In the genomic region with DNA sequence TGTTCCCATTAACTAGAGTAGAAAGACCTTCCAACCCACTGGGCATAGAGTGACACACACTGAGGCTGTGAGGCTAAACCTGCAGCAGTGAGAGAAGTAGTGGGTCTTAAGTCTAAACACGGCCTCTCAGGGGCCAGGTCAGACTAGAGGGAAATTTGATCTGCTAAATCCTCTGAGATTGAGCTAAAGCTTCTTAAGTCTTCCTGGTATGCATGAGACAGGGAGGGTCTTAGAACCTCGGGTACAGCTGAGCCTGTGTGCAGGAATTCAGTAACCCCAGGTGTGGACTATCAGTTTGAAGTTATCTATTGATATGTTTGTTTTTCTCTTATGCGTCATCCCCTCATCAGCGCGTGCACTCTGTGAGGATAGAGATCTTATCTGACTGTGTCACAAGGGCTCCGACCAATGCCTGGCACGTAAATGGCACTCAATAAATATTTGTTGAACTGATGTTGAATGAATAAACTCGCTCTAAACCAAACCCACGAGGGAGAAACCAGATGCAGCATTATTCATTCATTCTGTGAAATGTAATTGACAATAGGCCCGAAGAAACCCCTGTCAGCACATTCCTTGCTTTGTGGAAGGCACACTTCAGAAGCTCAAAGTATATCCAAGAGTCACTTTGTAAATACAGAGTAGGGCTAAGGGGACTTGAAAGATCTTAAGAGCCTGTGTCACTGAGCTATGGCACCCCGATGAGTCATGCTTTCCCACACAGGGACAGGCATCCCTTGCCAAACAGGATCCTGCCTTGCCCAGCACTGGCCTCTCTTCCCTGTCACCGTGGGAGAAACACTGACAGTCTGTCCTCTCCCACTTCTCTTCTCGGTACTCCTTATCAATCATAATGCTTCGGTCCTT, we compare ENCODE assay signal across 9 cellular contexts. TPM values are rescaled to one million over a fixed set of nuclear protein-coding genes. Genes with fewer than 3 reads are reported as not detected.
DNase-seq lines count a peak whose midpoint lies in the region; FAIRE-seq and TF ChIP-seq lines count a peak whose summit lies in the region.
"Had no signal": no experiment of that assay in that cellular context is flagged by ENCODE, and none has a peak within 500 bp of the region (broad histone marks: within the 10 kb centered on the region; RNA-seq: fewer than 3 reads in every experiment).

No MANE protein-coding gene starts in this region.

- H3K9me2 ChIP-seq in GM23248 (ENCODE audit: insufficient read depth), result no peaks in the 10 kb centered on the region

- in situ Hi-C loops in GM23248 (cut with MboI), result no loop called here
- in situ Hi-C loops in brain microvascular endothelial cell (cut with HindIII; ENCODE audit: low pct_ligation_motif_present, low sequenced_read_pairs), result no loop called here

- no peaks in the 10 kb centered on the region for H3K79me2 ChIP-seq in GM23248 (ENCODE audit: insufficient read depth)
- no peaks in the 10 kb centered on the region for H3K79me2 ChIP-seq in fibroblast of lung (ENCODE audit: control insufficient read depth, insufficient read depth, low read length)

- H3K4me1 ChIP-seq in GM23248 (ENCODE audit: insufficient read depth), result peaks cover 25% of the 10 kb centered on the region
- H3K4me1 ChIP-seq in Peyer's patch, result peaks cover 0 to 17% (median 0%) of the 10 kb centered on the region in 4 donors
- peaks cover 16% of the 10 kb centered on the region for H3K4me1 ChIP-seq in fibroblast of lung (ENCODE audit: control insufficient read depth, extremely low read depth, insufficient read depth, low read length)

- no peak overlapping the region for H3K4me3 ChIP-seq in GM23248
- H3K4me3 ChIP-seq in Peyer's patch, result no peak overlapping the region
- no peak overlapping the region for H3K4me3 ChIP-seq in fibroblast of lung (replicated peaks in 1 of 4; ENCODE audit: control extremely low read depth in 1 of 4, insufficient read depth in 1 of 4, low read depth in 3 of 4, low read length in 4 of 4)
- no peak overlapping the region for H3K4me3 ChIP-seq in brain microvascular endothelial cell (ENCODE audit: low read depth, low read length)

- H4K20me1 ChIP-seq in GM23248 (ENCODE audit: insufficient read depth), result no peaks in the 10 kb centered on the region
- H4K20me1 ChIP-seq in fibroblast of lung (ENCODE audit: control insufficient read depth, extremely low read depth, insufficient read depth, low read length), result no peaks in the 10 kb centered on the region

- H3K27me3 ChIP-seq in GM23248 (replicated peaks; ENCODE audit: insufficient read depth) (no peaks in the 10 kb centered on the region), Peyer's patch (no peaks in the 10 kb centered on the region), fibroblast of lung (ENCODE audit: control insufficient read depth, insufficient read depth, low read length) (no peaks in the 10 kb centered on the region), brain microvascular endothelial cell (replicated peaks) (no peaks in the 10 kb centered on the region)

- H3K36me3 ChIP-seq in GM23248 (ENCODE audit: low read depth), result no peaks in the 10 kb centered on the region
- no peaks in the 10 kb centered on the region for H3K36me3 ChIP-seq in Peyer's patch
- H3K36me3 ChIP-seq in fibroblast of lung (ENCODE audit: control insufficient read depth, insufficient read depth, low read length), result no peaks in the 10 kb centered on the region
- no peaks in the 10 kb centered on the region for H3K36me3 ChIP-seq in brain microvascular endothelial cell (replicated peaks)

- no peak overlapping the region for H3K27ac ChIP-seq in GM23248
- H3K27ac ChIP-seq in Peyer's patch, result peak overlapping the region in 2 of 4 donors; percentile 60 to 64
- no peak overlapping the region for H3K27ac ChIP-seq in fibroblast of lung (ENCODE audit: insufficient read depth, low read length)
- H3K27ac ChIP-seq in brain microvascular endothelial cell, result no peak overlapping the region

- TF ChIP-seq CTCF in Peyer's patch (IDR thresholded peaks at IDR 0.05) (no peak), fibroblast of lung (conservative IDR thresholded peaks at IDR 0.05 in 1 of 2, IDR thresholded peaks at IDR 0.05 in 1 of 2; ENCODE audit: low read depth in 1 of 2, low read length in 2 of 2) (no peak), brain microvascular endothelial cell (IDR thresholded peaks at IDR 0.05; ENCODE audit: low read depth, low read length, missing control alignments) (no peak)

- WGBS in GM23248 (ENCODE audit: low coverage in 1 of 2, low lambda C conversion rate in 2 of 2, missing lambda C conversion rate in 2 of 2), 2 experiments, result 32 to 33% methylated on average over 14 of the region's 14 CpGs

- H3K9ac ChIP-seq in GM23248 (no peak overlapping the region), fibroblast of lung (ENCODE audit: insufficient read depth, low read length) (no peak overlapping the region)

- no peak for TF ChIP-seq POLR2A in Peyer's patch (IDR thresholded peaks at IDR 0.05)

- H3K4me2 ChIP-seq in GM23248 (ENCODE audit: unreplicated experiment) (no peak overlapping the region), fibroblast of lung (ENCODE audit: extremely low read depth, insufficient read depth, low read length) (peak overlapping the region; percentile 19)

- H3K9me3 ChIP-seq in GM23248 (ENCODE audit: low read depth) (no peaks in the 10 kb centered on the region), Peyer's patch (no peaks in the 10 kb centered on the region), fibroblast of lung (ENCODE audit: control insufficient read depth, insufficient read depth, low read depth, low read length) (no peaks in the 10 kb centered on the region)

- no peak for FAIRE-seq in GM19239 (lab: Jason Lieb, UNC)

- H3F3A ChIP-seq in GM23248 (ENCODE audit: insufficient read depth), result peaks cover 15% of the 10 kb centered on the region

- H2AFZ ChIP-seq in GM23248 (0 out of 2 replicates have a peak overlapping the region, but pooled peaks have one; percentile 9), fibroblast of lung (ENCODE audit: low read length) (peak overlapping the region; percentile 15)

- peak; percentile 66 for DNase-seq in GM23248
- peak in 2 of 3 donors; percentile 68 to 84 for DNase-seq in Peyer's patch
- DNase-seq in fibroblast of lung (ENCODE audit: low read depth in 2 of 2), result peak; percentile 66 to 69
- DNase-seq in renal cortical epithelial cell (ENCODE audit: low read depth), result peak; percentile 75
- no peak for DNase-seq in GM19239 (ENCODE audit: insufficient read length, low spot score)
- no peak for DNase-seq in activated T-cell treated with anti-CD3 and anti-CD28 coated beads for 4 hours
- DNase-seq in brain microvascular endothelial cell, result no peak
- no peak for DNase-seq in NCI-H526 treated with DMSO at 0.1 percent for 48 hours (lab: John Stamatoyannopoulos, UW)
- DNase-seq: activated naive CD8-positive, alpha-beta T cell treated with anti-CD3 and anti-CD28 coated beads, Interleukin-2, amount 10 ng/mL, durations not matched to agents 7 days and 5 days had no signal

RNA-seq across cellular contexts. Expression of gene RAB10, which starts 21.7 kb away (rescaled TPM):
- 86.7 and 97.4 TPM in 2 replicates for total RNA-seq in GM23248 (2014; rRNA removed; shearing (Covaris generic))
- polyA plus RNA-seq in GM23248 (2016; fragmentation: Nextera tagmentation; extraction: Ambion mirVana) (147 and 151 TPM in 2 replicates), fibroblast of lung (253 and 255 TPM in 2 replicates)
- total RNA-seq in Peyer's patch (10 to 100 TPM; 61.9 to 95.6 (median 85.1) TPM), fibroblast of lung (94.1 and 105 TPM in 2 replicates), renal cortical epithelial cell (150 and 380 TPM in 2 replicates)
- polyA plus RNA-seq in fibroblast of lung (2012), result 126 and 137 TPM in 2 replicates
- 9.9 and 10.5 TPM in 2 replicates for polyA minus RNA-seq in fibroblast of lung (ENCODE audit: low replicate concordance)

RNA-seq across cellular contexts. Expression of gene KIF3C, which starts 29.9 kb away (rescaled TPM):
- 7.2 and 18.2 TPM in 2 replicates for total RNA-seq in GM23248 (2014; rRNA removed; shearing (Covaris generic))
- polyA plus RNA-seq in GM23248 (2016; fragmentation: Nextera tagmentation; extraction: Ambion mirVana), result 7.0 and 7.5 TPM in 2 replicates
- total RNA-seq in Peyer's patch, result 10 to 100 TPM in 1 of 4 donors, 1 to 10 TPM in 2, under 1 TPM in 1; 0.70 to 71.0 (median 3.2) TPM
- 9.0 and 13.0 TPM in 2 replicates for total RNA-seq in fibroblast of lung
- 8.3 and 9.7 TPM in 2 replicates for polyA plus RNA-seq in fibroblast of lung
- polyA plus RNA-seq in fibroblast of lung (2012), result 14.6 and 21.1 TPM in 2 replicates
- polyA minus RNA-seq in fibroblast of lung (ENCODE audit: low replicate concordance), result 19.3 and 20.0 TPM in 2 replicates
- total RNA-seq in renal cortical epithelial cell, result 28.9 and 41.7 TPM in 2 replicates

Comparison
In these comparisons a context has a peak if more than half of its experiments do, and no peak if none do; other contexts are left out.
1. DNase-seq: peak in GM23248 (single experiment), Peyer's patch (2 of 3), fibroblast of lung (2 of 2) and renal cortical epithelial cell (single experiment); none in GM19239 (single experiment), activated T-cell treated with anti-CD3 and anti-CD28 coated beads for 4 hours (single experiment), brain microvascular endothelial cell (single experiment) and NCI-H526 treated with DMSO at 0.1 percent for 48 hours (single experiment).